Comparison of ENCODE assay signal across 1 cellular context in genomic region chr2:211367711-211368110, GRCh38.
TF ChIP-seq lines count a peak whose summit lies in the region.

No MANE protein-coding gene starts in this region.

TF ChIP-seq in GM23338, 12 proteins besides CTCF, POLR2A, EP300 and RAD21 (continued from another document):
- no peak for TF ChIP-seq REST (IDR thresholded peaks at IDR 0.05; ENCODE audit: unreplicated experiment)
- no peak for TF ChIP-seq STAT1 (IDR thresholded peaks at IDR 0.05; ENCODE audit: unreplicated experiment)
- TF ChIP-seq JUNB (IDR thresholded peaks at IDR 0.05; ENCODE audit: unreplicated experiment): no peak
- TF ChIP-seq ETS1 (IDR thresholded peaks at IDR 0.05): no peak
- no peak for TF ChIP-seq EZH2 (IDR thresholded peaks at IDR 0.05; ENCODE audit: low read depth, unreplicated experiment)
